In genomic region chr4:185296665-185297460, GRCh38 we compare ENCODE assay signal across 15 cellular contexts.
DNase-seq lines count a peak whose midpoint lies in the region; ATAC-seq and TF ChIP-seq lines count a peak whose summit lies in the region.
"Had no signal": no experiment of that assay in that cellular context is flagged by ENCODE, and none has a peak within 500 bp of the region (broad histone marks: within the 10 kb centered on the region; RNA-seq: fewer than 3 reads in every experiment).

No MANE protein-coding gene starts in this region.

- peaks cover 5% of the 10 kb centered on the region for H3K27me3 Mint-ChIP-seq in GM23338 (ENCODE audit: insufficient read depth, low read depth, poor library complexity)
- no peaks in the 10 kb centered on the region for H3K27me3 Mint-ChIP-seq in chondrocyte (ENCODE audit: low read depth)
- H3K27me3 Mint-ChIP-seq in neural progenitor cell (ENCODE audit: insufficient read depth, low read depth), result no peaks in the 10 kb centered on the region
- H3K27me3 Mint-ChIP-seq: B cell had no signal

- H3K4me3 Mint-ChIP-seq in GM23338 (no peak overlapping the region), chondrocyte (ENCODE audit: unreplicated experiment) (no peak overlapping the region), neural progenitor cell (no peak overlapping the region)
- H3K4me3 Mint-ChIP-seq: B cell; CD8-positive, alpha-beta T cell had no signal

- H3K36me3 Mint-ChIP-seq in GM23338 (ENCODE audit: low read depth), result peaks cover 17% of the 10 kb centered on the region; the same call in 2 of the 3 replicates
- peaks cover 37% of the 10 kb centered on the region for H3K36me3 Mint-ChIP-seq in chondrocyte (ENCODE audit: low read depth)
- H3K36me3 Mint-ChIP-seq in neural progenitor cell, result peaks cover 19% of the 10 kb centered on the region

- H3K9me2 ChIP-seq in GM23338 (ENCODE audit: insufficient read depth), result peaks cover 11% of the 10 kb centered on the region

- ATAC-seq in GM23338 (no peak), GM19452 (IDR thresholded peaks at IDR 0.05; ENCODE audit: unreplicated experiment) (no peak)
- ATAC-seq: CD8-positive, alpha-beta T cell had no signal

- H2AFZ ChIP-seq in GM23338, result no peak overlapping the region
- no peak overlapping the region for H2AFZ ChIP-seq in neural progenitor cell (replicated peaks)

- 89 to 91% methylated on average over 6 of the region's 6 CpGs for WGBS in transverse colon (ENCODE audit: low coverage in 1 of 2), 2 donors

- TF ChIP-seq CTCF in GM23338 (conservative IDR thresholded peaks at IDR 0.05; ENCODE audit: low read depth in 2 of 2) (no peak), chondrocyte (IDR thresholded peaks at IDR 0.05) (no peak), neural progenitor cell (IDR thresholded peaks at IDR 0.05) (no peak), transverse colon (IDR thresholded peaks at IDR 0.05) (no peak)

- H3K9me3 Mint-ChIP-seq in GM23338 (no peaks in the 10 kb centered on the region), chondrocyte (ENCODE audit: low read depth) (no peaks in the 10 kb centered on the region), neural progenitor cell (peaks cover 6% of the 10 kb centered on the region)
- H3K9me3 Mint-ChIP-seq: CD8-positive, alpha-beta T cell had no signal

- H3K4me2 ChIP-seq in GM23338, result no peak overlapping the region
- no peak overlapping the region for H3K4me2 ChIP-seq in neural progenitor cell
- H3K4me2 ChIP-seq: BLaER1 treated with 17β-estradiol and CSF1 and Interleukin-3, amounts not matched to agents 10 nM and 100 nM had no signal

- intact Hi-C loops in transverse colon (cut with DNase I; ENCODE audit: low total_unique reads), result no loop called here

- H4K20me1 ChIP-seq in GM23338 (replicated peaks; ENCODE audit: insufficient read depth), result no peaks in the 10 kb centered on the region
- no peaks in the 10 kb centered on the region for H4K20me1 ChIP-seq in neural progenitor cell (ENCODE audit: low read depth)

- peaks cover 7% of the 10 kb centered on the region for H3K4me1 ChIP-seq in GM23338 (ENCODE audit: insufficient read depth)
- H3K4me1 ChIP-seq in neural progenitor cell, result peaks cover 15% of the 10 kb centered on the region
- H3K4me1 ChIP-seq in transverse colon, result no peaks in the 10 kb centered on the region

- H3K79me2 ChIP-seq in GM23338 (replicated peaks; ENCODE audit: insufficient read depth) (no peaks in the 10 kb centered on the region), neural progenitor cell (ENCODE audit: low read depth) (no peaks in the 10 kb centered on the region)

- H3K27ac Mint-ChIP-seq in GM23338, result peak overlapping the region; percentile 57; the same call in 1 of the 2 replicates
- peak overlapping the region; percentile 3 for H3K27ac Mint-ChIP-seq in chondrocyte (ENCODE audit: unreplicated experiment)
- no peak overlapping the region for H3K27ac Mint-ChIP-seq in neural progenitor cell
- H3K27ac Mint-ChIP-seq: B cell; CD8-positive, alpha-beta T cell had no signal

- peak overlapping the region; percentile 45 for H3K9ac ChIP-seq in SK-N-MC (ENCODE audit: insufficient read length)
- no peak overlapping the region for H3K9ac ChIP-seq in neural progenitor cell
- H3K9ac ChIP-seq: BLaER1 treated with 17β-estradiol and CSF1 and Interleukin-3, amounts not matched to agents 10 nM and 100 nM had no signal

- no peak for DNase-seq in GM23338 (ENCODE audit: low spot score)
- DNase-seq in SK-N-MC (ENCODE audit: low read depth, low spot score), result no peak
- no peak for DNase-seq in chondrocyte (ENCODE audit: low spot score)
- peak; percentile 13 for DNase-seq in neural progenitor cell (ENCODE audit: low spot score)
- DNase-seq in OCI-M2 (lab: John Stamatoyannopoulos, UW; ENCODE audit: unreplicated experiment), result no peak
- DNase-seq in transverse colon, result no peak
- DNase-seq: 8988T; Calu3; CD8-positive, alpha-beta T cell; DMS79 treated with DMSO at 0.1 percent for 48 hours; GF-D8; IMR-90 had no signal

- H3K27me3 ChIP-seq in GM23338 (ENCODE audit: insufficient read depth) (no peaks in the 10 kb centered on the region), neural progenitor cell (no peaks in the 10 kb centered on the region), transverse colon (no peaks in the 10 kb centered on the region)
- H3K27me3 ChIP-seq: BLaER1 treated with 17β-estradiol and CSF1 and Interleukin-3, amounts not matched to agents 10 nM and 100 nM had no signal

- no peak for TF ChIP-seq EP300 in transverse colon (IDR thresholded peaks at IDR 0.05; ENCODE audit: low read depth)

- no peak for TF ChIP-seq POLR2A in transverse colon (IDR thresholded peaks at IDR 0.05)

- H3K36me3 ChIP-seq in GM23338 (ENCODE audit: insufficient read depth) (no peaks in the 10 kb centered on the region), SK-N-MC (ENCODE audit: insufficient read depth, low read length) (peaks cover 20% of the 10 kb centered on the region), neural progenitor cell (peaks cover 11% of the 10 kb centered on the region), transverse colon (no peaks in the 10 kb centered on the region)

- H3K27ac ChIP-seq in GM23338 (ENCODE audit: low read depth), result no peak overlapping the region; the same call in 1 of the 2 replicates
- peak overlapping the region; percentile 64; the same call in 1 of the 2 replicates for H3K27ac ChIP-seq in SK-N-MC
- no peak overlapping the region for H3K27ac ChIP-seq in neural progenitor cell
- H3K27ac ChIP-seq in transverse colon, result no peak overlapping the region
- H3K27ac ChIP-seq: BLaER1 treated with 17β-estradiol and CSF1 and Interleukin-3, amounts not matched to agents 10 nM and 100 nM had no signal

- in situ Hi-C loops in transverse colon (cut with MboI; ENCODE audit: low pct_ligation_motif_present in 1 of 4, low pct_unique_long_range_greater_than_20kb in 1 of 4, low sequenced_read_pairs in 3 of 4), result no loop called here

- no peak overlapping the region for H3K4me3 ChIP-seq in GM23338
- H3K4me3 ChIP-seq in SK-N-MC, result no peak overlapping the region
- H3K4me3 ChIP-seq in neural progenitor cell, result no peak overlapping the region
- no peak overlapping the region for H3K4me3 ChIP-seq in transverse colon
- H3K4me3 ChIP-seq: BLaER1 treated with 17β-estradiol and CSF1 and Interleukin-3, amounts not matched to agents 10 nM and 100 nM had no signal

- no peaks in the 10 kb centered on the region for H3K9me3 ChIP-seq in SK-N-MC (ENCODE audit: low read depth, low read length)
- no peaks in the 10 kb centered on the region for H3K9me3 ChIP-seq in neural progenitor cell (ENCODE audit: low read depth)
- H3K9me3 ChIP-seq in transverse colon, result no peaks in the 10 kb centered on the region

- H3F3A ChIP-seq in GM23338 (replicated peaks; ENCODE audit: low read depth) (no peaks in the 10 kb centered on the region), neural progenitor cell (ENCODE audit: low read depth) (no peaks in the 10 kb centered on the region)

- H3K4me1 Mint-ChIP-seq in GM23338, result peaks cover 32% of the 10 kb centered on the region
- H3K4me1 Mint-ChIP-seq in chondrocyte (ENCODE audit: low read depth), result peaks cover 5% of the 10 kb centered on the region
- H3K4me1 Mint-ChIP-seq in neural progenitor cell, result no peaks in the 10 kb centered on the region
- H3K4me1 Mint-ChIP-seq: B cell had no signal

TF ChIP-seq in GM23338, 12 proteins besides CTCF, POLR2A, EP300 and RAD21 (continues in another document):
- TF ChIP-seq NANOG (IDR thresholded peaks at IDR 0.05; ENCODE audit: borderline replicate concordance) (no peak), EZH2 (IDR thresholded peaks at IDR 0.05; ENCODE audit: low read depth, unreplicated experiment) (no peak), EZH2phosphoT487 (IDR thresholded peaks at IDR 0.05; ENCODE audit: unreplicated experiment) (no peak)
